Comparison of ENCODE assay signal across 1 cellular context in genomic region chr16:85519540-85520231, GRCh38.
TF ChIP-seq lines count a peak whose summit lies in the region.

No MANE protein-coding gene starts in this region.

TF ChIP-seq in H1, 55 proteins besides CTCF, POLR2A, EP300 and RAD21:
- TF ChIP-seq NANOG (IDR thresholded peaks at IDR 0.05; ENCODE audit: insufficient read depth, low read depth, low read length, poor library complexity, severe bottlenecking): no peak
- no peak for TF ChIP-seq SUZ12 (IDR thresholded peaks at IDR 0.05; ENCODE audit: low read length)
